ENCODE assay signal across 30 cellular contexts in genomic region chr2:162919111-162919510, GRCh38.
"Had no signal": no experiment of that assay in that cellular context is flagged by ENCODE, and none has a peak within 500 bp of the region (broad histone marks: within the 10 kb centered on the region; RNA-seq: fewer than 3 reads in every experiment).

No MANE protein-coding gene starts in this region.

- DNase-seq: cortex of kidney; effector memory CD8-positive, alpha-beta T cell; erythroblast; esophagus squamous epithelium; hypothalamus; immature natural killer cell; left ventricle myocardium superior; lower lobe of right lung; naive B cell; occipital lobe; ovary; posterior cingulate gyrus; psoas muscle; right cardiac atrium; stimulated activated CD4-positive, alpha-beta T cell treated with anti-CD3 and anti-CD28 coated beads, Interleukin-12 subunit alpha, Interleukin-12 subunit beta, amount 100 ng/mL, for 4 hours; stimulated activated CD4-positive, alpha-beta T cell treated with anti-CD3 and anti-CD28 coated beads, Interleukin-1b, Interleukin-23, amount 100 ng/mL, for 48 hours; stimulated activated CD4-positive, alpha-beta T cell treated with anti-CD3 and anti-CD28 coated beads, Interleukin-4, amount 100 ng/mL, for 1 hour; stimulated activated CD8-positive, alpha-beta memory T cell treated with anti-CD3 and anti-CD28 coated beads, Interleukin-4, amount 100 ng/mL, for 48 hours; stimulated activated naive CD4-positive, alpha-beta T cell; stimulated activated naive CD8-positive, alpha-beta T cell treated with anti-CD3 and anti-CD28 coated beads, Interleukin-15, amount 100 ng/mL, for 72 hours; transverse colon; upper lobe of right lung; uterus had no signal

- H3K4me2 ChIP-seq: smooth muscle cell had no signal

- H3K4me1 Mint-ChIP-seq: immature natural killer cell; neural crest cell; stimulated activated naive CD8-positive, alpha-beta T cell treated with anti-CD3 and anti-CD28 coated beads, Interleukin-15, amount 100 ng/mL, for 72 hours had no signal

- H3K27me3 Mint-ChIP-seq: effector memory CD8-positive, alpha-beta T cell; naive B cell; natural killer cell treated with Interleukin-12 subunit alpha and Interleukin-12 subunit beta and Interleukin-15 and Interleukin-18, amount 100 ng/mL, for 72 hours; stimulated activated naive CD8-positive, alpha-beta T cell treated with anti-CD3 and anti-CD28 coated beads, Interleukin-15, amount 100 ng/mL, for 72 hours had no signal

- H3K4me3 ChIP-seq: esophagus squamous epithelium, lower lobe of right lung, ovary, psoas muscle, smooth muscle cell, suprapubic skin, transverse colon, upper lobe of right lung, uterus had no signal

- ATAC-seq: effector memory CD8-positive, alpha-beta T cell; left ventricle myocardium superior; lower lobe of right lung; natural killer cell treated with Interleukin-12 subunit alpha and Interleukin-12 subunit beta and Interleukin-15 and Interleukin-18, amount 100 ng/mL, for 72 hours; psoas muscle; right cardiac atrium; stimulated activated naive CD8-positive, alpha-beta T cell treated with anti-CD3 and anti-CD28 coated beads, Interleukin-15, amount 100 ng/mL, for 72 hours; upper lobe of right lung had no signal

- H3K4me3 Mint-ChIP-seq: effector memory CD8-positive, alpha-beta T cell; immature natural killer cell; naive B cell; natural killer cell treated with Interleukin-12 subunit alpha and Interleukin-12 subunit beta and Interleukin-15 and Interleukin-18, amount 100 ng/mL, for 72 hours; neural crest cell; stimulated activated naive CD8-positive, alpha-beta T cell treated with anti-CD3 and anti-CD28 coated beads, Interleukin-15, amount 100 ng/mL, for 72 hours had no signal

- H3K27ac Mint-ChIP-seq: effector memory CD8-positive, alpha-beta T cell; immature natural killer cell; naive B cell; natural killer cell treated with Interleukin-12 subunit alpha and Interleukin-12 subunit beta and Interleukin-15 and Interleukin-18, amount 100 ng/mL, for 72 hours; stimulated activated naive CD8-positive, alpha-beta T cell treated with anti-CD3 and anti-CD28 coated beads, Interleukin-15, amount 100 ng/mL, for 72 hours had no signal

- H3K4me1 ChIP-seq: esophagus squamous epithelium, lower lobe of right lung, psoas muscle, suprapubic skin, transverse colon, upper lobe of right lung, uterus had no signal

- H3K36me3 ChIP-seq: esophagus squamous epithelium, lower lobe of right lung, ovary, suprapubic skin, transverse colon, upper lobe of right lung, uterus had no signal

- H3K36me3 Mint-ChIP-seq: naive B cell; natural killer cell treated with Interleukin-12 subunit alpha and Interleukin-12 subunit beta and Interleukin-15 and Interleukin-18, amount 100 ng/mL, for 72 hours had no signal

- H3K9me3 ChIP-seq: esophagus squamous epithelium, lower lobe of right lung, ovary, psoas muscle, suprapubic skin, transverse colon, upper lobe of right lung, uterus had no signal

- FAIRE-seq: endometrium, frontal cortex, keratinocyte had no signal

- H3K27ac ChIP-seq: esophagus squamous epithelium, lower lobe of right lung, ovary, psoas muscle, suprapubic skin, transverse colon, upper lobe of right lung, uterus had no signal

- H3K27me3 ChIP-seq: esophagus squamous epithelium, ovary, suprapubic skin, transverse colon, upper lobe of right lung, uterus had no signal
